ENCODE assay signal across 13 cellular contexts in the genomic region with DNA sequence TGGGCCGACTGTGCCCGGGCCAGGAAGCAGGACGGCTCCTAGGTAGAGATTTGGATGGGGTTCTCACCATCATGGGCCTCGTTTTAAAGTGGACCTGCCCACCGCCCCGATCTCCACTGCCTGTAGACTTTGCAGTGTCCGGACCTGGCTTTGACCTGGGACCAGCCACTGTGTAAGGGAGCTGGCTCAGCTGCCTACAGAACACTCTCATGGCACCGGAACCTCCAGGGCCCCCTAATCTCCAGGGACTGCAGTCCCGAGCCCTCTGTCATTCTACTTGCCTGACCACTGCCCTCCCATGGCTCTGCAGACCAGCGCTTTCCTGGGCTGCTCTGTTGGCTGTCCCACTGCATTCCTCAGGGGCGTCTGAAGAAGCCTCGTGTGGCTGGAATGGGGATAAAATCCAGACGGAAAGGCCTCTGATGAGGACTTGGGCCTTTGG.
DNase-seq lines count a peak whose midpoint lies in the region; ATAC-seq and TF ChIP-seq lines count a peak whose summit lies in the region.
"Had no signal": no experiment of that assay in that cellular context is flagged by ENCODE, and none has a peak within 500 bp of the region (broad histone marks: within the 10 kb centered on the region; RNA-seq: fewer than 3 reads in every experiment).

No MANE protein-coding gene starts in this region.

- no peaks in the 10 kb centered on the region for H3K27me3 Mint-ChIP-seq in brain
- H3K27me3 Mint-ChIP-seq: activated CD4-positive, alpha-beta memory T cell treated with anti-CD3 and anti-CD28 coated beads for 36 hours had no signal

- peak overlapping the region in 4 of 5 experiments; percentile 9 to 76 (median 52) for H3K27ac Mint-ChIP-seq in brain
- H3K27ac Mint-ChIP-seq: activated CD4-positive, alpha-beta memory T cell treated with anti-CD3 and anti-CD28 coated beads for 36 hours had no signal

- no peak for TF ChIP-seq CTCF in brain (conservative IDR thresholded peaks at IDR 0.05)
- TF ChIP-seq CTCF in left lung (IDR thresholded peaks at IDR 0.05) = no peak
- TF ChIP-seq CTCF in upper lobe of right lung (IDR thresholded peaks at IDR 0.05) = peak; percentile 24

- no peaks in the 10 kb centered on the region for H3K36me3 Mint-ChIP-seq in brain
- H3K36me3 Mint-ChIP-seq: activated CD4-positive, alpha-beta memory T cell treated with anti-CD3 and anti-CD28 coated beads for 36 hours had no signal

- no peaks in the 10 kb centered on the region for H3K36me3 ChIP-seq in left lung
- no peaks in the 10 kb centered on the region for H3K36me3 ChIP-seq in upper lobe of right lung

- H3K4me3 ChIP-seq in left lung = no peak overlapping the region
- no peak overlapping the region for H3K4me3 ChIP-seq in upper lobe of right lung
- H3K4me3 ChIP-seq: SJSA1 had no signal

- intact Hi-C loops in left lung (cut with DNase I) (no loop called here), upper lobe of right lung (cut with DNase I) (no loop called here)

- H3K4me1 ChIP-seq in left lung (no peaks in the 10 kb centered on the region), upper lobe of right lung (no peaks in the 10 kb centered on the region)

- peak; percentile 21 for ATAC-seq in left lung
- ATAC-seq in upper lobe of right lung = peak; percentile 24
- ATAC-seq in HG02970 (IDR thresholded peaks at IDR 0.05; ENCODE audit: low FRiP score, unreplicated experiment) = no peak
- no peak for ATAC-seq in GM18520 (IDR thresholded peaks at IDR 0.05; ENCODE audit: unreplicated experiment)

- H3K27me3 ChIP-seq in left lung (no peaks in the 10 kb centered on the region), upper lobe of right lung (no peaks in the 10 kb centered on the region)
- H3K27me3 ChIP-seq: SJSA1 had no signal

- no peaks in the 10 kb centered on the region for H3K9me3 ChIP-seq in left lung
- no peaks in the 10 kb centered on the region for H3K9me3 ChIP-seq in upper lobe of right lung
- H3K9me3 ChIP-seq: SJSA1 had no signal

- H3K4me3 Mint-ChIP-seq in brain = no peak overlapping the region
- H3K4me3 Mint-ChIP-seq: activated CD4-positive, alpha-beta memory T cell treated with anti-CD3 and anti-CD28 coated beads for 36 hours had no signal

- H3K9me3 Mint-ChIP-seq in brain = peaks cover 0 to 2% (median 0%) of the 10 kb centered on the region in 5 experiments
- H3K9me3 Mint-ChIP-seq: activated CD4-positive, alpha-beta memory T cell treated with anti-CD3 and anti-CD28 coated beads for 36 hours had no signal

- H3K27ac ChIP-seq in left lung (no peak overlapping the region), upper lobe of right lung (no peak overlapping the region)
- H3K27ac ChIP-seq: 22Rv1, SJSA1 had no signal

- DNase-seq in DMS 273 (lab: John Stamatoyannopoulos, UW; ENCODE audit: unreplicated experiment) = peak; percentile 27
- DNase-seq in DMS 273 treated with DMSO at 0.1 percent for 48 hours (lab: John Stamatoyannopoulos, UW) = no peak
- DNase-seq in left lung = peak in 1 of 2 donors; percentile 20
- DNase-seq in upper lobe of right lung = peak; percentile 49
- DNase-seq in AML-193 (lab: John Stamatoyannopoulos, UW) = no peak
- DNase-seq: activated CD4-positive, alpha-beta memory T cell treated with anti-CD3 and anti-CD28 coated beads for 36 hours; KG1; NCI-H510A treated with DMSO at 0.1 percent for 48 hours had no signal

- H3K4me1 Mint-ChIP-seq in brain = peaks cover 91% of the 10 kb centered on the region

Comparison
In these comparisons a context has a peak if more than half of its experiments do, and no peak if none do; other contexts are left out.
1. DNase-seq: peak in DMS 273 (single experiment) and upper lobe of right lung (single experiment); none in DMS 273 treated with DMSO at 0.1 percent for 48 hours (single experiment) and AML-193 (0 of 2).
2. ATAC-seq: peak in left lung (single experiment) and upper lobe of right lung (single experiment); none in HG02970 (single experiment) and GM18520 (single experiment).